14 cellular contexts compared by ENCODE assay signal in the genomic region with DNA sequence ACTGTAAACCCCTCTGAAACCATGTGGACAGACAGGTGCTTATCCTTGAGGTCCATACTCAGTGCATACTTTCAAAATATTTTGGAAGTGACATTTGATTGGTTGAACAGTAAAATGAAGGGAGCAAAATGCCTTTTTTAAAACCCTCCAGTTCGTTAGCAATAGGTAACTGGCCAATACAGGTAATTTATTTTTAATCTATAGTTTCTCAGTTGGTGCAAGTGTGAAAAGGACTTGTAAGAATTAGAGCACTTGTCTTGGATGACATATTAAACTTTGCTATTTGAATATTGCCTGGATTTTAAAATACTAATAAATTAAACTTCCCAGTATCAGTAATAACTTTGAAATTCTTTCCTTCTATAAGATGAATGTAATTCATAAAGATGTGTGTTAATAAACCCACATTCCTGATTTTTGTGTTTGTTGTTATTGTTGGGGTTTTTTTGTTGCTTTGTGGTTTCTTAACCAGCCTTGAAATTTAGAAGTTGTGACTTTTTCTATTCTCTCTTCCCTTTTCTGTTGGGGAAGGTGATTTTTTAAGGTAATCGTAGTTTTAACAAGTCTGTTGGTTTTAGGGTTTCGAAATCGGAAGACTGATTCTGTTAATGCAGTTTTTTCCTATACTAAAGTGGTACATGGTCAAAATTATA.
DNase-seq lines count a peak whose midpoint lies in the region; ATAC-seq, FAIRE-seq and TF ChIP-seq lines count a peak whose summit lies in the region.
"Had no signal": no experiment of that assay in that cellular context is flagged by ENCODE, and none has a peak within 500 bp of the region (broad histone marks: within the 10 kb centered on the region; RNA-seq: fewer than 3 reads in every experiment).

No MANE protein-coding gene starts in this region.

- no peaks in the 10 kb centered on the region for H3K9me3 ChIP-seq in gastrocnemius medialis
- H3K9me3 ChIP-seq: SJSA1 had no signal

- intact Hi-C loops in gastrocnemius medialis (cut with DNase I; ENCODE audit: low total_unique reads) = no loop called here

- peaks cover under 1% of the 10 kb centered on the region in 2 donors for H3K4me1 ChIP-seq in gastrocnemius medialis
- H3K4me1 ChIP-seq: SJSA1 had no signal

- peaks cover 0 to 53% of the 10 kb centered on the region in 2 donors for H3K36me3 ChIP-seq in gastrocnemius medialis

- H3K27me3 ChIP-seq in gastrocnemius medialis = no peaks in the 10 kb centered on the region
- H3K27me3 ChIP-seq: SJSA1 had no signal

- no peak overlapping the region for H3K4me3 ChIP-seq in gastrocnemius medialis
- H3K4me3 ChIP-seq: SJSA1 had no signal

- FAIRE-seq in GM12891 (lab: Jason Lieb, UNC) = no peak

- H3K27ac ChIP-seq in gastrocnemius medialis = no peak overlapping the region
- H3K27ac ChIP-seq: SJSA1 had no signal

- ATAC-seq in GM19351 (IDR thresholded peaks at IDR 0.05; ENCODE audit: unreplicated experiment) (peak; percentile 60), HG02678 (IDR thresholded peaks at IDR 0.05; ENCODE audit: unreplicated experiment) (peak; percentile 62), HG03520 (IDR thresholded peaks at IDR 0.05; ENCODE audit: unreplicated experiment) (peak; percentile 70), gastrocnemius medialis (no peak)
- ATAC-seq: activated T-helper 17 cell treated with anti-CD3 and anti-CD28 coated beads, Interleukin-2, amount 50 U/mL, for 72 hours; left colon had no signal

- no peak for TF ChIP-seq POLR2A in GM12891 (IDR thresholded peaks at IDR 0.05; ENCODE audit: low read depth, low read length)
- no peak for TF ChIP-seq POLR2A in gastrocnemius medialis (IDR thresholded peaks at IDR 0.05)

- in situ Hi-C loops in gastrocnemius medialis (cut with MboI; ENCODE audit: low sequenced_read_pairs in 4 of 4) = no loop called here

- DNase-seq in GM12891 (ENCODE audit: insufficient read length, low spot score) = no peak
- DNase-seq in kidney glomerular epithelial cell (lab: John Stamatoyannopoulos, UW) = no peak
- no peak for DNase-seq in GM19240 (ENCODE audit: insufficient read length, low spot score)
- no peak for DNase-seq in gastrocnemius medialis
- DNase-seq in kidney tubule cell (ENCODE audit: low spot score) = no peak
- DNase-seq: DND-41, left colon, NCI-H1092, NCI-H446 treated with DMSO at 0.1 percent for 48 hours had no signal

- no peak for TF ChIP-seq CTCF in gastrocnemius medialis (IDR thresholded peaks at IDR 0.05 in 4 of 5, conservative IDR thresholded peaks at IDR 0.05 in 1 of 5)

TF ChIP-seq in GM12891, 5 proteins besides CTCF, POLR2A, EP300 and RAD21:
- no peak for TF ChIP-seq POLR2AphosphoS5 (IDR thresholded peaks at IDR 0.05; ENCODE audit: low read depth, low read length)
- TF ChIP-seq SPI1 (IDR thresholded peaks at IDR 0.05; ENCODE audit: low read depth, low read length) = peak; percentile 92

Comparison
In these comparisons a context has a peak if more than half of its experiments do, and no peak if none do; other contexts are left out.
1. ATAC-seq: peak in GM19351 (single experiment), HG02678 (single experiment) and HG03520 (single experiment); none in gastrocnemius medialis (0 of 2).